1 cellular context compared by ENCODE assay signal in genomic region chr7:130947792-130948580, GRCh38.
TF ChIP-seq lines count a peak whose summit lies in the region.

No MANE protein-coding gene starts in this region.

TF ChIP-seq in IMR-90, 13 proteins besides CTCF, POLR2A, EP300 and RAD21:
- TF ChIP-seq CEBPB (IDR thresholded peaks at IDR 0.05; ENCODE audit: low read depth, low read length) (no peak), BHLHE40 (IDR thresholded peaks at IDR 0.05; ENCODE audit: low read depth, low read length) (no peak)
